In genomic region chr7:29290829-29291228, GRCh38 we compare ENCODE assay signal across 24 cellular contexts.
DNase-seq lines count a peak whose midpoint lies in the region; ATAC-seq, FAIRE-seq and TF ChIP-seq lines count a peak whose summit lies in the region.
"Had no signal": no experiment of that assay in that cellular context is flagged by ENCODE, and none has a peak within 500 bp of the region (broad histone marks: within the 10 kb centered on the region; RNA-seq: fewer than 3 reads in every experiment).

No MANE protein-coding gene starts in this region.

- POLR2A ChIA-PET in K562 (lab: Yijun Ruan, JAX) = no interaction called here

- in situ Hi-C loops in K562 (cut with MboI) (no loop called here), ACHN (cut with HindIII; ENCODE audit: low pct_ligation_motif_present, low pct_unique_long_range_greater_than_20kb, low sequenced_read_pairs) (no loop called here)

- no peaks in the 10 kb centered on the region for H3K9me3 ChIP-seq in KOPT-K1 (ENCODE audit: insufficient read depth, low read length, poor library complexity, severe bottlenecking)
- no peaks in the 10 kb centered on the region for H3K9me3 ChIP-seq in K562 (replicated peaks; ENCODE audit: control insufficient read depth, insufficient read depth, low read depth, low read length)
- no peaks in the 10 kb centered on the region for H3K9me3 ChIP-seq in right lobe of liver
- H3K9me3 ChIP-seq: BE2C had no signal

- no peak overlapping the region for H2AFZ ChIP-seq in K562 (ENCODE audit: low read depth, low read length)
- H2AFZ ChIP-seq: GM23248 had no signal

- H3K4me1 Mint-ChIP-seq in activated naive CD4-positive, alpha-beta T cell treated with anti-CD3 and anti-CD28 coated beads for 36 hours (ENCODE audit: low read depth) = no peaks in the 10 kb centered on the region
- H3K4me1 Mint-ChIP-seq: CD4-positive, CD25-positive, alpha-beta regulatory T cell had no signal

- H3K4me3 Mint-ChIP-seq in activated naive CD4-positive, alpha-beta T cell treated with anti-CD3 and anti-CD28 coated beads for 36 hours = no peak overlapping the region
- H3K4me3 Mint-ChIP-seq: CD4-positive, CD25-positive, alpha-beta regulatory T cell; CD8-positive, alpha-beta memory T cell; HFFc6 had no signal

- H3K27me3 Mint-ChIP-seq in activated naive CD4-positive, alpha-beta T cell treated with anti-CD3 and anti-CD28 coated beads for 36 hours (ENCODE audit: low read depth) = peaks cover 10% of the 10 kb centered on the region
- H3K27me3 Mint-ChIP-seq: CD4-positive, CD25-positive, alpha-beta regulatory T cell; CD8-positive, alpha-beta memory T cell had no signal

- H4K20me1 ChIP-seq in K562 (replicated peaks; ENCODE audit: control insufficient read depth, insufficient read depth, low read length) = no peaks in the 10 kb centered on the region

- no peak for ATAC-seq in K562
- ATAC-seq in right lobe of liver = peak in 1 of 4 donors; percentile 27
- no peak for ATAC-seq in HG02981 (IDR thresholded peaks at IDR 0.05; ENCODE audit: unreplicated experiment)
- no peak for ATAC-seq in GM21367 (IDR thresholded peaks at IDR 0.05; ENCODE audit: unreplicated experiment)
- ATAC-seq: GM12878, HCT116 had no signal

- TF ChIP-seq CTCF in K562 (IDR thresholded peaks at IDR 0.05 in 2 of 3, conservative IDR thresholded peaks at IDR 0.05 in 1 of 3; ENCODE audit: insufficient read depth in 2 of 3, low read depth in 1 of 3, low read length in 3 of 3) (no peak), right lobe of liver (IDR thresholded peaks at IDR 0.05) (no peak)

- H3K9me3 Mint-ChIP-seq in activated naive CD4-positive, alpha-beta T cell treated with anti-CD3 and anti-CD28 coated beads for 36 hours = no peaks in the 10 kb centered on the region
- H3K9me3 Mint-ChIP-seq: CD8-positive, alpha-beta memory T cell had no signal

- no peak for TF ChIP-seq EP300 in K562 (IDR thresholded peaks at IDR 0.05; ENCODE audit: low read length)

- H3K79me2 ChIP-seq in K562 (ENCODE audit: control insufficient read depth, insufficient read depth, low read length) = no peaks in the 10 kb centered on the region

- TF ChIP-seq POLR2A in K562 (conservative IDR thresholded peaks at IDR 0.05) (no peak), right lobe of liver (IDR thresholded peaks at IDR 0.05) (no peak)

- no TSS peak for BruUV-seq in K562 (replicated peaks; lab: Mats Ljungman, UMichigan)

- H3K27me3 ChIP-seq in K562 (ENCODE audit: control insufficient read depth in 2 of 2, insufficient read depth in 2 of 2, low read length in 2 of 2) (peaks cover 3 to 13% of the 10 kb centered on the region in 2 experiments; a peak in 3 of 5 replicates), right lobe of liver (no peaks in the 10 kb centered on the region)
- H3K27me3 ChIP-seq: BE2C had no signal

- no peak overlapping the region for H3K9ac ChIP-seq in K562 (ENCODE audit: insufficient read depth in 1 of 2, low read depth in 2 of 2, low read length in 2 of 2)
- H3K9ac ChIP-seq: GM23248 had no signal

- H3K27ac Mint-ChIP-seq in activated naive CD4-positive, alpha-beta T cell treated with anti-CD3 and anti-CD28 coated beads for 36 hours = no peak overlapping the region
- H3K27ac Mint-ChIP-seq: CD4-positive, CD25-positive, alpha-beta regulatory T cell; HFFc6 had no signal

- no peak for TF ChIP-seq RAD21 in K562 (CRISPR knock-in tag; conservative IDR thresholded peaks at IDR 0.05 in 1 of 2, IDR thresholded peaks at IDR 0.05 in 1 of 2)

- H3K4me3 ChIP-seq in K562 (no peak overlapping the region), right lobe of liver (no peak overlapping the region)
- H3K4me3 ChIP-seq: GM12878, GM23248 had no signal

- no peaks in the 10 kb centered on the region for H3K36me3 ChIP-seq in KOPT-K1 (ENCODE audit: insufficient read depth, low read length)
- no peaks in the 10 kb centered on the region for H3K36me3 ChIP-seq in K562 (ENCODE audit: control insufficient read depth, insufficient read depth, low read length)
- H3K36me3 ChIP-seq in right lobe of liver = no peaks in the 10 kb centered on the region
- H3K36me3 ChIP-seq: BE2C had no signal

- DNase-seq in NCI-H526 treated with DMSO at 0.1 percent for 48 hours (lab: John Stamatoyannopoulos, UW) (peak; percentile 78), K562 (ENCODE audit: extremely low read depth in 1 of 4, low spot score in 3 of 4) (no peak), right lobe of liver (no peak), ACHN (no peak)
- DNase-seq in activated naive CD4-positive, alpha-beta T cell treated with anti-CD3 and anti-CD28 coated beads for 36 hours = no peak
- DNase-seq: 8988T; BE2C; C1 segment of cervical spinal cord; CD4-positive, CD25-positive, alpha-beta regulatory T cell; CD8-positive, alpha-beta memory T cell; DMS 273 treated with DMSO at 0.1 percent for 48 hours; DMS53; DND-41; EL; GM23248; H7; HFFc6; IMR-90; KBM-7 had no signal

- FAIRE-seq in K562 (lab: Jason Lieb, UNC) = no peak
- FAIRE-seq: GM12878 had no signal

- H3K27ac ChIP-seq in KOPT-K1 (ENCODE audit: low read depth, low read length, poor library complexity, severe bottlenecking) = peak overlapping the region; percentile 96
- no peak overlapping the region for H3K27ac ChIP-seq in K562 (ENCODE audit: extremely low read depth, low read depth, low read length)
- H3K27ac ChIP-seq in right lobe of liver = peak overlapping the region in 2 of 3 donors; percentile 58 to 65
- H3K27ac ChIP-seq: GM23248 had no signal

- no peaks in the 10 kb centered on the region for H3K36me3 Mint-ChIP-seq in activated naive CD4-positive, alpha-beta T cell treated with anti-CD3 and anti-CD28 coated beads for 36 hours (ENCODE audit: low read depth)
- H3K36me3 Mint-ChIP-seq: CD4-positive, CD25-positive, alpha-beta regulatory T cell had no signal

- H3K4me2 ChIP-seq in K562 (ENCODE audit: insufficient read depth, low read length) = no peak overlapping the region

- intact Hi-C loops in K562 (cut with micrococcal nuclease) = no loop called here
- intact Hi-C loops in right lobe of liver (cut with DNase I) = no loop called here
- intact Hi-C loops in activated naive CD4-positive, alpha-beta T cell treated with anti-CD3 and anti-CD28 coated beads for 36 hours (cut with micrococcal nuclease) = no loop called here

- H3K9me1 ChIP-seq in K562 (ENCODE audit: control insufficient read depth, insufficient read depth, low read length) = no peaks in the 10 kb centered on the region

- WGBS in K562 (ENCODE audit: insufficient coverage, low coverage, missing lambda C conversion rate) = 6% methylated on average over 6 of the region's 6 CpGs
- 80% methylated on average over 4 of the region's 6 CpGs for WGBS in right lobe of liver (ENCODE audit: insufficient coverage, low coverage, low lambda C conversion rate, missing lambda C conversion rate)

- H3K4me1 ChIP-seq in K562 (replicated peaks in 1 of 2; ENCODE audit: control insufficient read depth in 2 of 2, insufficient read depth in 2 of 2, low read length in 2 of 2) (no peaks in the 10 kb centered on the region), right lobe of liver (peaks cover 0 to 35% (median 12%) of the 10 kb centered on the region in 4 donors)

- CTCF ChIA-PET in K562 (lab: Yijun Ruan, JAX; ENCODE audit: low intra/inter-chr PET ratio) = no interaction called here
- CTCF ChIA-PET in activated naive CD4-positive, alpha-beta T cell treated with anti-CD3 and anti-CD28 coated beads for 36 hours (lab: Charles Lee) = no interaction called here

TF ChIP-seq in K562, 482 proteins besides CTCF, POLR2A, EP300 and RAD21:
- no peak for TF ChIP-seq U2AF1 (optimal IDR thresholded peaks at IDR 0.05; ENCODE audit: low read depth, low read length)
- peak; percentile 26 to 42; a peak in 1 of 4 replicates for TF ChIP-seq NRF1 (conservative IDR thresholded peaks at IDR 0.05 in 1 of 2, IDR thresholded peaks at IDR 0.05 in 1 of 2)
